In the genomic region with DNA sequence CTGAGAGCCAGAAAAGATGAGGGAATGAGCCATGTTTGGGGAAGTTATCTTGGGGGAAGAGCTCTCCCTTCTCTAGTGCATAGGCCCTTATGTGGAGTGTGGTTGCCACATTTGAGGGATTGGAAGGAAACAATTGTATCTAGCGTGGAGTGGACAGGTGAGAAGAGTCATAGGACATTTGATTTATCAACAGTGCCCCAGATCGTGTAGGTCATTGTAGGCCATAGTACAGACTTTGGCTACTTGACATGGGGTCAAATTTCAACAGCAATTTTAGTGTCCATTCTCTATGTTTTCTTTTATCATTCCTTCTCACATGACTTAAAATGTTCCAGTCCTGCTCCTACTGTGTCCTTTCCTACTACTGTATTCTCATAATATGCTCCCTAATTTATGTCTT, we compare ENCODE assay signal across 1 cellular context.
TF ChIP-seq lines count a peak whose summit lies in the region.

No MANE protein-coding gene starts in this region.

TF ChIP-seq in liver, 16 proteins besides CTCF, POLR2A, EP300 and RAD21 (continued from another document):
- TF ChIP-seq HNF4G (IDR thresholded peaks at IDR 0.05) = peak; percentile 25
- TF ChIP-seq FOXA2 (IDR thresholded peaks at IDR 0.05) = no peak
- TF ChIP-seq JUND (IDR thresholded peaks at IDR 0.05) = peak in 1 of 2 donors; percentile 14
